Comparison of ENCODE assay signal across 10 cellular contexts in genomic region chr2:100895402-100895801, GRCh38.
DNase-seq lines count a peak whose midpoint lies in the region; ATAC-seq, FAIRE-seq and TF ChIP-seq lines count a peak whose summit lies in the region.
"Had no signal": no experiment of that assay in that cellular context is flagged by ENCODE, and none has a peak within 500 bp of the region (broad histone marks: within the 10 kb centered on the region; RNA-seq: fewer than 3 reads in every experiment).

No MANE protein-coding gene starts in this region.

- BruUV-seq in OCI-LY7 (replicated peaks; lab: Mats Ljungman, UMichigan), result no TSS peak

- no peaks in the 10 kb centered on the region for H3K36me3 ChIP-seq in OCI-LY7 (ENCODE audit: insufficient read depth, low read length)

- no peak for TF ChIP-seq EP300 in A549 (IDR thresholded peaks at IDR 0.05)
- no peak for TF ChIP-seq EP300 in Ishikawa (IDR thresholded peaks at IDR 0.05; ENCODE audit: borderline replicate concordance)

- no peak for FAIRE-seq in A549 (lab: Jason Lieb, UNC)

- H3K9me3 ChIP-seq in A549, result peaks cover 8% of the 10 kb centered on the region
- no peaks in the 10 kb centered on the region for H3K9me3 ChIP-seq in OCI-LY7 (ENCODE audit: low read length)

- peaks cover 61% of the 10 kb centered on the region for H3K4me1 Mint-ChIP-seq in endothelial cell (ENCODE audit: unreplicated experiment)

- DNase-seq in A549 (ENCODE audit: low read depth in 1 of 2, low spot score in 1 of 2) (no peak), endothelial cell (ENCODE audit: low spot score) (no peak), medulla oblongata (ENCODE audit: extremely low spot score) (peak; percentile 75), OCI-LY7 (ENCODE audit: low spot score) (no peak), GM19238 (ENCODE audit: insufficient read length, low spot score) (no peak)
- no peak for DNase-seq in activated naive CD4-positive, alpha-beta T cell treated with anti-CD3 and anti-CD28 coated beads, Interleukin-2, amount 50 U/mL, for 16 hours
- DNase-seq: foreskin keratinocyte, NCI-H446 had no signal

- no peak overlapping the region for H3K4me3 ChIP-seq in A549
- no peak overlapping the region for H3K4me3 ChIP-seq in OCI-LY7 (ENCODE audit: low read depth, low read length, poor library complexity, severe bottlenecking)

- peak overlapping the region; percentile 55 for H3K4me2 ChIP-seq in A549
- H3K4me2 ChIP-seq in OCI-LY7 (ENCODE audit: low read length), result no peak overlapping the region

- H3K36me3 Mint-ChIP-seq in endothelial cell (ENCODE audit: low read depth, unreplicated experiment), result peaks cover 30% of the 10 kb centered on the region

- H3K27ac ChIP-seq in A549 (peak overlapping the region; percentile 88 to 94), OCI-LY7 (ENCODE audit: low read depth, low read length, poor library complexity, severe bottlenecking) (no peak overlapping the region)
- H3K27ac ChIP-seq: foreskin keratinocyte had no signal

- peaks cover 11% of the 10 kb centered on the region for H3K27me3 Mint-ChIP-seq in endothelial cell (ENCODE audit: unreplicated experiment)

- H3K9me2 ChIP-seq in OCI-LY7 (ENCODE audit: insufficient read depth, low read length), result no peaks in the 10 kb centered on the region

- POLR2A ChIA-PET in A549 (lab: Yijun Ruan, JAX) (interaction anchor here (1.0 kb wide), 1 partner anchor 75 kb away, joined by 3 read pairs; no protein-coding TSS in a partner anchor), OCI-LY7 (lab: Charles Lee) (no interaction called here)

- WGBS in A549 (ENCODE audit: missing lambda C conversion rate), result 39% methylated on average over 3 of the region's 3 CpGs

- TF ChIP-seq RAD21 in A549 (conservative IDR thresholded peaks at IDR 0.05 in 1 of 2, IDR thresholded peaks at IDR 0.05 in 1 of 2) (no peak), Ishikawa (IDR thresholded peaks at IDR 0.05; ENCODE audit: low read depth) (no peak)

- intact Hi-C loops in OCI-LY7 (cut with micrococcal nuclease; ENCODE audit: unreplicated experiment), result no loop called here

- H3K79me2 ChIP-seq in OCI-LY7 (ENCODE audit: insufficient read depth, low read depth, low read length), result no peaks in the 10 kb centered on the region

- H3K4me1 ChIP-seq in A549, result peaks cover 56% of the 10 kb centered on the region
- H3K4me1 ChIP-seq in OCI-LY7 (ENCODE audit: insufficient read depth, low read length, poor library complexity, severe bottlenecking), result no peaks in the 10 kb centered on the region

- no peak for TF ChIP-seq POLR2A in A549 (IDR thresholded peaks at IDR 0.05; ENCODE audit: low read length)

- ATAC-seq in A549 (peak; percentile 2 to 26; a peak in 3 of 6 replicates), HG02852 (IDR thresholded peaks at IDR 0.05; ENCODE audit: unreplicated experiment) (no peak)

- TF ChIP-seq CTCF in A549 (IDR thresholded peaks at IDR 0.05), result no peak
- TF ChIP-seq CTCF in endothelial cell (IDR thresholded peaks at IDR 0.05; ENCODE audit: unreplicated experiment), result no peak
- no peak for TF ChIP-seq CTCF in OCI-LY7 (conservative IDR thresholded peaks at IDR 0.05; ENCODE audit: low read length)

- no peak overlapping the region for H3K4me3 Mint-ChIP-seq in endothelial cell (ENCODE audit: unreplicated experiment)

- no peaks in the 10 kb centered on the region for H4K20me1 ChIP-seq in OCI-LY7 (ENCODE audit: insufficient read depth, low read length)

- H3K9me3 Mint-ChIP-seq in endothelial cell (ENCODE audit: unreplicated experiment), result no peaks in the 10 kb centered on the region

- peak overlapping the region; percentile 94 for H3K27ac Mint-ChIP-seq in endothelial cell (ENCODE audit: unreplicated experiment)

- CTCF ChIA-PET in A549 (lab: Yijun Ruan, JAX) (interaction anchor here (0.7 to 2.2 kb wide), 9 partner anchors 9 to 289 kb away, joined by 3 to 9 read pairs (median 3); no protein-coding TSS in a partner anchor), OCI-LY7 (lab: Charles Lee; ENCODE audit: unreplicated experiment) (no interaction called here)

- H2AFZ ChIP-seq in OCI-LY7 (ENCODE audit: low read length), result no peak overlapping the region

TF ChIP-seq in A549, 52 proteins besides CTCF, POLR2A, EP300 and RAD21:
- TF ChIP-seq SREBF2 (IDR thresholded peaks at IDR 0.05), result no peak
- TF ChIP-seq KDM5A (IDR thresholded peaks at IDR 0.05), result no peak
- TF ChIP-seq CEBPB (IDR thresholded peaks at IDR 0.05), result no peak
- no peak for TF ChIP-seq REST (IDR thresholded peaks at IDR 0.05)
- no peak for TF ChIP-seq HOXB5 (CRISPR knock-in tag; IDR thresholded peaks at IDR 0.05)

TF ChIP-seq in Ishikawa, 13 proteins besides CTCF, POLR2A, EP300 and RAD21:
- TF ChIP-seq NFIC (IDR thresholded peaks at IDR 0.05), result peak; percentile 62; the same call in 1 of the 2 replicates
- TF ChIP-seq, protein P1, sequence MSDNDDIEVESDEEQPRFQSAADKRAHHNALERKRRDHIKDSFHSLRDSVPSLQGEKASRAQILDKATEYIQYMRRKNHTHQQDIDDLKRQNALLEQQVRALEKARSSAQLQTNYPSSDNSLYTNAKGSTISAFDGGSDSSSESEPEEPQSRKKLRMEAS (IDR thresholded peaks at IDR 0.05), result no peak
TF ChIP-seq in Ishikawa: peak in this region for 1.
